Comparison of ENCODE assay signal across 8 cellular contexts in the genomic region with DNA sequence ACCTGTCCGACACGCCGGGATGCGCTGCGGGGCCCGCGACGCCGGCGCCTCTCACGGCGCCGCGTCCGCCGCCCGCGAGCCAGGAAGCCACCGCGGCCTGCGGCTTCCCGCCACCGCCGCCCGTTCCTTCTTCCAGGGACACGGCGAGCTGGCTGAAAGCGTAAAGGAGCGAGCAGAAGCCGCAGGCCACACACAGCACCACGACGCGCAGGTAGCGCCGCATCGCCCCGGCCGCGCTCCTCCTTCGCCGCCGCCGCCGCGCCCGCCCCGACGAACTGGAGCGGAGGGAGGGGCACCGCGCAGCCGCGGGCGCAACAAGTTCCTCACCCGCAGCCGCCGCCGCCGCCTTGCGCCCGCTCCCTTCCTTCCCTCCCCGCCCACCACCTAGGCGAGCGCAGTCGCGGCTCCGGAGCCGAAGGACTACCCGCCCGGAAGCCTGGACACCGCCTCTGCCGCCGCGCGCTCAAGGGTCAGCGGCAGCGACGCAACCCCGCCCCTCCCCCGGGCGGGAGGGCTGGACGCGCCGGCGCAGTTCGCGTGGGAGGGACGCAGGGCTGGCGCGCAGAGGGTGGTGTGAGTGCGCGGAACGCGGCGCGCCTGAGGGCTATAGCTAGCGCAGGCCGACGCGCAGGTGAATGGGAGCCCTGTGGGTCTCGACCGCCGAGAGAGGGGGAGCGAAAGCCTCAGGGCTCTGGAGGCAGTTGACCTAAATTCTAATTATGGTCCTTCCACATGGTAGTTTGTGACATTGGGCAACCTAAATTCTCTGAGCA. TPM values are rescaled to one million over a fixed set of nuclear protein-coding genes. Genes with fewer than 3 reads are reported as not detected.
DNase-seq lines count a peak whose midpoint lies in the region; ATAC-seq and TF ChIP-seq lines count a peak whose summit lies in the region.

A gene with protein sequence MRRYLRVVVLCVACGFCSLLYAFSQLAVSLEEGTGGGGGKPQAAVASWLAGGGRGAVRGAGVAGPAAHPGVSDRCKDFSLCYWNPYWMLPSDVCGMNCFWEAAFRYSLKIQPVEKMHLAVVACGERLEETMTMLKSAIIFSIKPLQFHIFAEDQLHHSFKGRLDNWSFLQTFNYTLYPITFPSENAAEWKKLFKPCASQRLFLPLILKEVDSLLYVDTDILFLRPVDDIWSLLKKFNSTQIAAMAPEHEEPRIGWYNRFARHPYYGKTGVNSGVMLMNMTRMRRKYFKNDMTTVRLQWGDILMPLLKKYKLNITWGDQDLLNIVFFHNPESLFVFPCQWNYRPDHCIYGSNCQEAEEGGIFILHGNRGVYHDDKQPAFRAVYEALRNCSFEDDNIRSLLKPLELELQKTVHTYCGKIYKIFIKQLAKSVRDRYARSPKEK (minus strand): TSS at position 451 of the 773 bp plus-strand sequence. CDS start 228 bp downstream, at position 223.

- H3K4me1 ChIP-seq in HUES6 (ENCODE audit: control insufficient read depth, insufficient read depth, low read length), result peaks cover 20% of the 10 kb centered on the region
- peaks cover 54% of the 10 kb centered on the region for H3K4me1 ChIP-seq in OCI-LY1 (ENCODE audit: insufficient read depth, low read length, severe bottlenecking)
- peaks cover 27% of the 10 kb centered on the region for H3K4me1 ChIP-seq in mononuclear cell (ENCODE audit: insufficient read depth, low read length)

- no TSS peak for BruUV-seq in Calu3 (replicated peaks; lab: Mats Ljungman, UMichigan)

- H2AFZ ChIP-seq in OCI-LY1 (ENCODE audit: low read length), result peak within 1 kb of the TSS; percentile 85

- H3K4me3 ChIP-seq in HUES6 (ENCODE audit: low read depth, low read length) (peak within 1 kb of the TSS; percentile 69), OCI-LY1 (ENCODE audit: low read depth, low read length, poor library complexity, severe bottlenecking) (peak within 1 kb of the TSS; percentile 98), mononuclear cell (ENCODE audit: low read length) (peak within 1 kb of the TSS; percentile 69)

- DNase-seq in Calu3 (peak; percentile 87), activated T-cell treated with anti-CD3 and anti-CD28 coated beads for 1 hour (ENCODE audit: low read depth) (peak; percentile 70), epidermal melanocyte (ENCODE audit: insufficient read length, low spot score) (peak; percentile 81)
- DNase-seq in stimulated activated CD8-positive, alpha-beta memory T cell treated with anti-CD3 and anti-CD28 coated beads, Interleukin-2, amount 100 ng/mL, for 48 hours (ENCODE audit: low read depth in 2 of 2), result peak; percentile 76 to 89

- no peaks in the 10 kb centered on the region for H3K9me3 Mint-ChIP-seq in Calu3 (ENCODE audit: low read depth, unreplicated experiment)

- H3F3A ChIP-seq in OCI-LY1 (ENCODE audit: insufficient read depth, low read length), result no peaks in the 10 kb centered on the region

- no peaks in the 10 kb centered on the region for H3K9me3 ChIP-seq in HUES6 (ENCODE audit: control insufficient read depth, insufficient read depth, low read depth, low read length)
- no peaks in the 10 kb centered on the region for H3K9me3 ChIP-seq in OCI-LY1 (ENCODE audit: low read length)
- no peaks in the 10 kb centered on the region for H3K9me3 ChIP-seq in mononuclear cell (ENCODE audit: low read depth, low read length)

- peak within 1 kb of the TSS; percentile 86 for H3K4me2 ChIP-seq in OCI-LY1 (ENCODE audit: low read length)

- intact Hi-C loops in Calu3 (cut with micrococcal nuclease; ENCODE audit: unreplicated experiment), result loop anchor here (5.0 to 10.0 kb wide), 2 partner anchors 90 to 183 kb away; a partner anchor contains a TSS

- peaks cover 12% of the 10 kb centered on the region for H3K36me3 Mint-ChIP-seq in Calu3 (ENCODE audit: insufficient read depth, unreplicated experiment)

- H3K27me3 ChIP-seq in HUES6 (ENCODE audit: control insufficient read depth, insufficient read depth, low read length) (peaks cover 10% of the 10 kb centered on the region; the same call in 1 of the 2 replicates), OCI-LY1 (ENCODE audit: insufficient read depth, low read length) (no peaks in the 10 kb centered on the region), mononuclear cell (ENCODE audit: insufficient read depth, low read length) (no peaks in the 10 kb centered on the region)

- TF ChIP-seq CTCF in Calu3 (IDR thresholded peaks at IDR 0.05; ENCODE audit: unreplicated experiment) (no peak), OCI-LY1 (IDR thresholded peaks at IDR 0.05; ENCODE audit: low read length) (no peak)

- H3K36me3 ChIP-seq in HUES6 (ENCODE audit: control insufficient read depth, insufficient read depth, low read length) (no peaks in the 10 kb centered on the region), OCI-LY1 (ENCODE audit: insufficient read depth, low read length) (no peaks in the 10 kb centered on the region)

- peak; percentile 94 for ATAC-seq in GM21423 (IDR thresholded peaks at IDR 0.05; ENCODE audit: unreplicated experiment)

- H4K20me1 ChIP-seq in OCI-LY1 (ENCODE audit: insufficient read depth, low read length), result no peaks in the 10 kb centered on the region

- peaks cover 36% of the 10 kb centered on the region for H3K4me1 Mint-ChIP-seq in Calu3 (ENCODE audit: low read depth, unreplicated experiment)

- H3K27ac Mint-ChIP-seq in Calu3 (ENCODE audit: unreplicated experiment), result peak within 1 kb of the TSS; percentile 93

- H3K27me3 Mint-ChIP-seq in Calu3 (ENCODE audit: unreplicated experiment), result no peaks in the 10 kb centered on the region

- CTCF ChIA-PET in Calu3 (lab: Charles Lee), result interaction anchor here (0.8 kb wide), 1 partner anchor 187 kb away, joined by 4 read pairs; no protein-coding TSS in a partner anchor

- peak within 1 kb of the TSS; percentile 79 for H3K9ac ChIP-seq in HUES6 (ENCODE audit: low read length)
- H3K9ac ChIP-seq in OCI-LY1 (ENCODE audit: low read length), result peak within 1 kb of the TSS; percentile 97

- H3K27ac ChIP-seq in HUES6 (ENCODE audit: low read depth, low read length), result 0 out of 2 replicates have a peak within 1 kb of the TSS, but pooled peaks have one; percentile 10
- peak within 1 kb of the TSS; percentile 88 for H3K27ac ChIP-seq in OCI-LY1 (ENCODE audit: low read depth, low read length, poor library complexity, severe bottlenecking)

- peaks cover 45% of the 10 kb centered on the region for H3K79me2 ChIP-seq in OCI-LY1 (ENCODE audit: insufficient read depth, low read length)

- H3K9me2 ChIP-seq in OCI-LY1 (ENCODE audit: low read depth, low read length), result no peaks in the 10 kb centered on the region

- H3K4me3 Mint-ChIP-seq in Calu3 (ENCODE audit: low read depth, unreplicated experiment), result peak within 1 kb of the TSS; percentile 94

RNA-seq across cellular contexts. Expression of the gene that starts here (rescaled TPM):
- total RNA-seq in Calu3 (2022), result 9.7 and 10.4 TPM in 2 replicates
- total RNA-seq in mononuclear cell, result 6.5 TPM

Comparison
In these comparisons a context has a peak if more than half of its experiments do, and no peak if none do; other contexts are left out.
1. Peak in every context shown above with its lines: DNase-seq, ATAC-seq, H3K4me3 ChIP-seq and H3K27ac ChIP-seq.